In the genomic region with DNA sequence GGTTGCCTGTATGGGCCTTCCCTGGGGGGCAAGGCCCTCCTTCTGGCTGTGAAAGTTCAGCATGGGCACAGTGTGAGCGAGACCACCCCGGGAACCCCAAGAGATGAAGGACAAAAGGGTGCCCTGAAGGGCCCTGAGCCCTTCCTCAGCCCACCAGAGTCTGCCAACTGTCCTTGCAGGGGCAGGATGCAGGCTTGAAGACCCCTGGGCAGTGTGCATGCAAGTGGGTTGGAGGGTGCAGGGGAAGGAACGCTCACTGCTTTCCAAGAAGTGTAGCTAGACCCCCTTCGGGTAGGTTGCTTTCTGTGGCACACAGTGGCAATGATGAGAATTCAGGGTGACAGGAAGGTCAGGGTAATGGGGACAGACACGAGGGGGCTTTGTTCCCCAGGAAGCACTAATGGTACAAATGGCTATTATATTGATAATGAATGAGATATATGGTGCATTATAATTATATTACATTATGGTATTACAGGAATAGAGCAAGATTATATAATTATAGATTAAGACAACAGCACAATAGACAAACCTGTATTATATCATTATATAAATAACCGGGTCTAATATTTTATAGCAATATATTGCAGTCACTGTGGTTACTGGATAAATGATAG, we compare ENCODE assay signal across 16 cellular contexts.
"Had no signal": no experiment of that assay in that cellular context is flagged by ENCODE, and none has a peak within 500 bp of the region (broad histone marks: within the 10 kb centered on the region; RNA-seq: fewer than 3 reads in every experiment).

No MANE protein-coding gene starts in this region.

- H3K9me3 Mint-ChIP-seq: activated CD4-positive, alpha-beta memory T cell treated with anti-CD3 and anti-CD28 coated beads for 36 hours; activated T-helper 1 cell treated with anti-CD3 and anti-CD28 coated beads, Interleukin-12 subunit alpha, Interleukin-12 subunit beta, Interleukin-2, Interleukin-4 antibody, amounts not matched to agents 30 ng/mL and 10 ng/mL and 1 ng/mL, durations not matched to agents 14 hours and 24 hours and 36 hours; immature natural killer cell; naive thymus-derived CD8-positive, alpha-beta T cell had no signal

- H3K27me3 Mint-ChIP-seq: activated CD4-positive, alpha-beta memory T cell treated with anti-CD3 and anti-CD28 coated beads for 36 hours; activated CD4-positive, alpha-beta T cell treated with anti-CD3 and anti-CD28 coated beads for 36 hours; activated naive CD8-positive, alpha-beta T cell; naive thymus-derived CD8-positive, alpha-beta T cell had no signal

- H3K4me1 Mint-ChIP-seq: activated CD4-positive, alpha-beta T cell treated with anti-CD3 and anti-CD28 coated beads for 36 hours had no signal

- DNase-seq: activated CD4-positive, alpha-beta memory T cell treated with anti-CD3 and anti-CD28 coated beads for 36 hours; activated T-cell treated with anti-CD3 and anti-CD28 coated beads for 4 hours; heart right ventricle; immature natural killer cell; kidney glomerular epithelial cell; naive thymus-derived CD8-positive, alpha-beta T cell; stimulated activated CD4-positive, alpha-beta T cell treated with anti-CD3 and anti-CD28 coated beads, Interleukin-2, amount 100 ng/mL, for 24 hours; stimulated activated naive CD8-positive, alpha-beta T cell treated with anti-CD3 and anti-CD28 coated beads, Interleukin-15, Interleukin-2, amounts not matched to agents 100 U/mL and 50 U/mL, for 24 hours; transverse colon had no signal

- H3K27ac Mint-ChIP-seq: activated CD4-positive, alpha-beta memory T cell treated with anti-CD3 and anti-CD28 coated beads for 36 hours; activated CD4-positive, alpha-beta T cell treated with anti-CD3 and anti-CD28 coated beads for 36 hours; activated naive CD8-positive, alpha-beta T cell; activated T-helper 1 cell treated with anti-CD3 and anti-CD28 coated beads, Interleukin-12 subunit alpha, Interleukin-12 subunit beta, Interleukin-2, Interleukin-4 antibody, amounts not matched to agents 30 ng/mL and 10 ng/mL and 1 ng/mL, durations not matched to agents 14 hours and 24 hours and 36 hours; immature natural killer cell; WTC11 had no signal

- ATAC-seq: activated CD4-positive, alpha-beta T cell treated with anti-CD3 and anti-CD28 coated beads for 36 hours; naive thymus-derived CD8-positive, alpha-beta T cell; stimulated activated naive CD8-positive, alpha-beta T cell treated with anti-CD3 and anti-CD28 coated beads, Interleukin-15, Interleukin-2, amounts not matched to agents 100 U/mL and 50 U/mL, for 24 hours had no signal

- H3K9me3 ChIP-seq: right atrium auricular region, transverse colon, vagina had no signal

- H3K27me3 ChIP-seq: gastroesophageal sphincter, heart right ventricle, right atrium auricular region, transverse colon, vagina had no signal

- H3K4me3 Mint-ChIP-seq: activated CD4-positive, alpha-beta memory T cell treated with anti-CD3 and anti-CD28 coated beads for 36 hours; activated CD4-positive, alpha-beta T cell treated with anti-CD3 and anti-CD28 coated beads for 36 hours; activated naive CD8-positive, alpha-beta T cell; activated T-helper 1 cell treated with anti-CD3 and anti-CD28 coated beads, Interleukin-12 subunit alpha, Interleukin-12 subunit beta, Interleukin-2, Interleukin-4 antibody, amounts not matched to agents 30 ng/mL and 10 ng/mL and 1 ng/mL, durations not matched to agents 14 hours and 24 hours and 36 hours; immature natural killer cell; naive thymus-derived CD8-positive, alpha-beta T cell; WTC11 had no signal

- H3K36me3 Mint-ChIP-seq: activated CD4-positive, alpha-beta memory T cell treated with anti-CD3 and anti-CD28 coated beads for 36 hours had no signal

- H3K4me3 ChIP-seq: gastroesophageal sphincter, heart right ventricle, right atrium auricular region, transverse colon, vagina had no signal

- H3K27ac ChIP-seq: heart right ventricle, right atrium auricular region, vagina had no signal

- H3K4me1 ChIP-seq: right atrium auricular region had no signal
